ENCODE assay signal across 16 cellular contexts in genomic region chr3:156628836-156629618, GRCh38. TPM values are rescaled to one million over a fixed set of nuclear protein-coding genes. Genes with fewer than 3 reads are reported as not detected.
A peak's percentile ranks its signal among the peaks of the same experiment; 100 is the strongest.
DNase-seq lines count a peak whose midpoint lies in the region; TF ChIP-seq lines count a peak whose summit lies in the region.
"Had no signal": no experiment of that assay in that cellular context is flagged by ENCODE, and none has a peak within 500 bp of the region (broad histone marks: within the 10 kb centered on the region; RNA-seq: fewer than 3 reads in every experiment).

No MANE protein-coding gene starts in this region.

- no peak overlapping the region for H3K27ac ChIP-seq in Karpas-422 (ENCODE audit: low read length)
- no peak overlapping the region for H3K27ac ChIP-seq in endodermal cell (ENCODE audit: low read depth, low read length)

- intact Hi-C loops in head of caudate nucleus (cut with DNase I), result no loop called here

- H3K4me2 ChIP-seq in Karpas-422 (ENCODE audit: low read depth, low read length, poor library complexity, severe bottlenecking), result peak overlapping the region; percentile 48
- H3K4me2 ChIP-seq: SK-N-SH had no signal

- H3K27me3 ChIP-seq in Karpas-422 (ENCODE audit: low read length) (no peaks in the 10 kb centered on the region), endodermal cell (ENCODE audit: control insufficient read depth, insufficient read depth, low read length, poor library complexity, severe bottlenecking) (no peaks in the 10 kb centered on the region), BE2C (no peaks in the 10 kb centered on the region; the same call in 1 of the 2 replicates)

- no peaks in the 10 kb centered on the region for H4K20me1 ChIP-seq in Karpas-422 (ENCODE audit: insufficient read depth, low read depth, low read length)

- DNase-seq in Karpas-422 (no peak), endodermal cell (peak; percentile 55), myocyte (ENCODE audit: low read depth) (peak; percentile 36), NCI-H774 (lab: John Stamatoyannopoulos, UW) (no peak), head of caudate nucleus (no peak), SW480 (ENCODE audit: low spot score) (no peak), BE2C (no peak)
- DNase-seq: CD8-positive, alpha-beta memory T cell; DMS 273 treated with DMSO at 0.1 percent for 48 hours; H7; Kasumi-1; NCI-H1436; NCI-H2081; NCI-H345; NCI-H526 treated with DMSO at 0.1 percent for 48 hours; SK-N-SH had no signal

- H3K4me1 Mint-ChIP-seq in endodermal cell, result peaks cover 37% of the 10 kb centered on the region

- H3K4me1 ChIP-seq in Karpas-422 (ENCODE audit: low read length) (peaks cover 26% of the 10 kb centered on the region), endodermal cell (ENCODE audit: control insufficient read depth, insufficient read depth, low read length) (peaks cover 32% of the 10 kb centered on the region), BE2C (no peaks in the 10 kb centered on the region)

- H3K36me3 Mint-ChIP-seq in endodermal cell (ENCODE audit: low read depth), result no peaks in the 10 kb centered on the region
- H3K36me3 Mint-ChIP-seq: CD8-positive, alpha-beta memory T cell had no signal

- no peaks in the 10 kb centered on the region for H3K79me2 ChIP-seq in Karpas-422 (ENCODE audit: low read length)

- H3K9me3 Mint-ChIP-seq in endodermal cell, result no peaks in the 10 kb centered on the region
- H3K9me3 Mint-ChIP-seq: CD8-positive, alpha-beta memory T cell had no signal

- no peak overlapping the region for H3K4me3 Mint-ChIP-seq in endodermal cell
- H3K4me3 Mint-ChIP-seq: CD8-positive, alpha-beta memory T cell had no signal

- H3K4me3 ChIP-seq in Karpas-422 (ENCODE audit: low read length), result no peak overlapping the region
- H3K4me3 ChIP-seq in endodermal cell (ENCODE audit: low read length), result peak overlapping the region; percentile 9
- no peak overlapping the region for H3K4me3 ChIP-seq in BE2C (ENCODE audit: low read depth, low read length)

- WGBS in endodermal cell (ENCODE audit: insufficient coverage in 1 of 2, insufficient read length in 1 of 2), 2 experiments, result 85 to 100% methylated on average over 4 to 5 of the region's 5 CpGs

- no peaks in the 10 kb centered on the region for H3K27me3 Mint-ChIP-seq in endodermal cell (ENCODE audit: insufficient read depth)
- H3K27me3 Mint-ChIP-seq: CD8-positive, alpha-beta memory T cell had no signal

- TF ChIP-seq CTCF in endodermal cell (conservative IDR thresholded peaks at IDR 0.05) (no peak), BE2C (IDR thresholded peaks at IDR 0.05; ENCODE audit: low read depth, low read length) (no peak)

- H3K9ac ChIP-seq in Karpas-422 (ENCODE audit: low read length) (no peak overlapping the region), endodermal cell (ENCODE audit: extremely low read depth, low read length, poor library complexity, severe bottlenecking) (no peak overlapping the region)
- H3K9ac ChIP-seq: SK-N-SH had no signal

- no peaks in the 10 kb centered on the region for H3K9me3 ChIP-seq in Karpas-422 (ENCODE audit: low read length)
- no peaks in the 10 kb centered on the region for H3K9me3 ChIP-seq in endodermal cell (ENCODE audit: control insufficient read depth, low read length)
- no peaks in the 10 kb centered on the region for H3K9me3 ChIP-seq in BE2C
- H3K9me3 ChIP-seq: SK-N-SH had no signal

- no peaks in the 10 kb centered on the region for H3K9me2 ChIP-seq in Karpas-422 (replicated peaks; ENCODE audit: insufficient read depth, low read length)
- H3K9me2 ChIP-seq: SK-N-SH had no signal

- H2AFZ ChIP-seq in Karpas-422 (ENCODE audit: low read length), result no peak overlapping the region

- H3K36me3 ChIP-seq in Karpas-422 (ENCODE audit: insufficient read depth, low read length), result no peaks in the 10 kb centered on the region
- H3K36me3 ChIP-seq in endodermal cell (ENCODE audit: control insufficient read depth, insufficient read depth, low read length), result no peaks in the 10 kb centered on the region
- no peaks in the 10 kb centered on the region for H3K36me3 ChIP-seq in BE2C

- no peak overlapping the region for H3K27ac Mint-ChIP-seq in endodermal cell

RNA-seq across cellular contexts. Expression of gene TIPARP, which starts 45.4 kb away (rescaled TPM):
- 9.5 and 20.4 TPM in 2 replicates for total RNA-seq in Karpas-422 (2014; rRNA removed; shearing (Covaris generic); ENCODE audit: low replicate concordance)
- total RNA-seq in endodermal cell (10 to 100 TPM; 27.1 to 34.3 TPM), myocyte (81.1 and 82.9 TPM in 2 replicates)
- polyA plus RNA-seq in endodermal cell (2013, experiment 1 of 2), result 14.8 TPM
- polyA plus RNA-seq in endodermal cell (2013, experiment 2 of 2), result 14.7 TPM
- 13.1 TPM for polyA plus RNA-seq in myocyte (2012)
- 3.3 TPM for polyA plus RNA-seq in BE2C (2012; ENCODE audit: insufficient read depth, insufficient read length, low read depth)

Comparison
In these comparisons a context has a peak if more than half of its experiments do, and no peak if none do; other contexts are left out.
1. DNase-seq: peak in endodermal cell (single experiment) and myocyte (single experiment); none in Karpas-422 (single experiment), NCI-H774 (single experiment), head of caudate nucleus (0 of 42), SW480 (single experiment) and BE2C (single experiment).